Comparison of ENCODE assay signal across 1 cellular context in genomic region chr17:40107266-40107980, GRCh38.
TF ChIP-seq lines count a peak whose summit lies in the region.

No MANE protein-coding gene starts in this region.

TF ChIP-seq in HCT116, 20 proteins besides CTCF, POLR2A, EP300 and RAD21:
- TF ChIP-seq ATF3 (IDR thresholded peaks at IDR 0.05) (no peak), ZNF274 (IDR thresholded peaks at IDR 0.05; ENCODE audit: low read depth, low read length) (no peak), MAX (IDR thresholded peaks at IDR 0.05) (no peak), SRF (IDR thresholded peaks at IDR 0.05; ENCODE audit: low read depth) (no peak), TCF7L2 (IDR thresholded peaks at IDR 0.05; ENCODE audit: borderline replicate concordance, extremely low read depth, insufficient read depth, insufficient read length) (no peak)
